2 cellular contexts compared by ENCODE assay signal in genomic region chr4:68291256-68291655, GRCh38.
TF ChIP-seq lines count a peak whose summit lies in the region.

No MANE protein-coding gene starts in this region.

TF ChIP-seq in HepG2, 621 proteins besides CTCF, POLR2A, EP300 and RAD21:
- TF ChIP-seq ZNF431 (CRISPR knock-in tag; IDR thresholded peaks at IDR 0.05; ENCODE audit: borderline replicate concordance, low read depth) (peak; percentile 95), ZNF710 (CRISPR knock-in tag; IDR thresholded peaks at IDR 0.05; ENCODE audit: borderline replicate concordance) (no peak)

TF ChIP-seq in K562, 482 proteins besides CTCF, POLR2A, EP300 and RAD21:
- no peak for TF ChIP-seq RB1 (IDR thresholded peaks at IDR 0.05; ENCODE audit: low read depth)
- TF ChIP-seq ZFP36 (IDR thresholded peaks at IDR 0.05; ENCODE audit: low read depth, low read length, partially characterized antibody) = peak; percentile 11
- peak; percentile 98 for TF ChIP-seq ZNF431 (CRISPR knock-in tag; IDR thresholded peaks at IDR 0.05)
- TF ChIP-seq POLR2G (IDR thresholded peaks at IDR 0.05; ENCODE audit: low read depth, low read length) = no peak
